ENCODE assay signal across 1 cellular context in the genomic region with DNA sequence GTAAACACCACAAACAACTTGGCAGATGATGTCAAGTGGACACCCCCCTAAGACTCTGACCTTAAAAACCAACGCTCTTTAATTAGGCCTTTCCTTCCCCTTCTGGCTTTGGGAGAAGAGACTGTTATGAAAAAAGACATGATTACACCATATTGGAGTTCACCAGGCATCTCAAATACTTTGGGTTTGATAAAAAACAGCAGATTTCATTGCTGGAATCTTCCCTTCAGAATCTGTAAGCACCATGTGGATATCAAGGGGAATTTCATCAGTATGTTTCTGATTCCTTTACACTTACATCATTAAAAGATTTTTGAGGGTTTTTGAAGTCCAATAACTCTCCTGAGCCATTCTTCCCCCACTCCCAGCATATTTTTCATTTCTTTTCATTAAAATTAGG.
TF ChIP-seq lines count a peak whose summit lies in the region.

No MANE protein-coding gene starts in this region.

TF ChIP-seq in IMR-90, 13 proteins besides CTCF, POLR2A, EP300 and RAD21 (continued from another document):
- TF ChIP-seq, protein P1, sequence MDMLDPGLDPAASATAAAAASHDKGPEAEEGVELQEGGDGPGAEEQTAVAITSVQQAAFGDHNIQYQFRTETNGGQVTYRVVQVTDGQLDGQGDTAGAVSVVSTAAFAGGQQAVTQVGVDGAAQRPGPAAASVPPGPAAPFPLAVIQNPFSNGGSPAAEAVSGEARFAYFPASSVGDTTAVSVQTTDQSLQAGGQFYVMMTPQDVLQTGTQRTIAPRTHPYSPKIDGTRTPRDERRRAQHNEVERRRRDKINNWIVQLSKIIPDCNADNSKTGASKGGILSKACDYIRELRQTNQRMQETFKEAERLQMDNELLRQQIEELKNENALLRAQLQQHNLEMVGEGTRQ (IDR thresholded peaks at IDR 0.05; ENCODE audit: low read depth, low read length), result no peak
- TF ChIP-seq BHLHE40 (IDR thresholded peaks at IDR 0.05; ENCODE audit: low read depth, low read length), result no peak
